16 cellular contexts compared by ENCODE assay signal in genomic region chr3:140954576-140954975, GRCh38.
"Had no signal": no experiment of that assay in that cellular context is flagged by ENCODE, and none has a peak within 500 bp of the region (broad histone marks: within the 10 kb centered on the region; RNA-seq: fewer than 3 reads in every experiment).

No MANE protein-coding gene starts in this region.

- H3K4me3 Mint-ChIP-seq: activated naive CD8-positive, alpha-beta T cell treated with anti-CD3 and anti-CD28 coated beads, Interleukin-2, amount 50 U/mL, for 24 hours; stimulated activated effector memory CD8-positive, alpha-beta T cell treated with anti-CD3 and anti-CD28 coated beads, Interleukin-12 subunit alpha, Interleukin-12 subunit beta, amount 100 ng/mL, for 72 hours; T-helper 2 cell treated with Interferon-gamma antibody and Interleukin-4, amounts not matched to agents 5 μg/mL and 100 μg/mL, for 36 hours had no signal

- H3K9me3 ChIP-seq: thoracic aorta had no signal

- H3K27me3 Mint-ChIP-seq: activated naive CD8-positive, alpha-beta T cell treated with anti-CD3 and anti-CD28 coated beads, Interleukin-2, amount 50 U/mL, for 24 hours had no signal

- DNase-seq: activated CD4-positive, alpha-beta T cell treated with anti-CD3 and anti-CD28 coated beads, Interleukin-2, amount 50 U/mL, for 1 hour; activated CD4-positive, CD25-positive, alpha-beta regulatory T cell; activated CD8-positive, alpha-beta memory T cell treated with anti-CD3 and anti-CD28 coated beads for 24 hours; activated gamma-delta T cell treated with Interleukin-2 at 50 U/mL for 16 hours; activated naive CD8-positive, alpha-beta T cell treated with anti-CD3 and anti-CD28 coated beads, Interleukin-2, amount 50 U/mL, for 24 hours; aorta; cerebellar nuclear complex; effector CD8-positive, alpha-beta T cell; foreskin fibroblast; head of caudate nucleus; mesendoderm; stimulated activated CD4-positive, alpha-beta T cell treated with anti-CD3 and anti-CD28 coated beads, Interleukin-12 subunit alpha, Interleukin-12 subunit beta, amount 100 ng/mL, for 4 hours; stimulated activated CD4-positive, alpha-beta T cell treated with anti-CD3 and anti-CD28 coated beads, Interleukin-2, amount 100 ng/mL, for 24 hours had no signal

- H3K27ac Mint-ChIP-seq: activated naive CD8-positive, alpha-beta T cell treated with anti-CD3 and anti-CD28 coated beads, Interleukin-2, amount 50 U/mL, for 24 hours; stimulated activated effector memory CD8-positive, alpha-beta T cell treated with anti-CD3 and anti-CD28 coated beads, Interleukin-12 subunit alpha, Interleukin-12 subunit beta, amount 100 ng/mL, for 72 hours; T-helper 2 cell treated with Interferon-gamma antibody and Interleukin-4, amounts not matched to agents 5 μg/mL and 100 μg/mL, for 36 hours had no signal

- H3K9me3 Mint-ChIP-seq: activated naive CD8-positive, alpha-beta T cell treated with anti-CD3 and anti-CD28 coated beads, Interleukin-2, amount 50 U/mL, for 24 hours; stimulated activated effector memory CD8-positive, alpha-beta T cell treated with anti-CD3 and anti-CD28 coated beads, Interleukin-12 subunit alpha, Interleukin-12 subunit beta, amount 100 ng/mL, for 72 hours; T-helper 2 cell treated with Interferon-gamma antibody and Interleukin-4, amounts not matched to agents 5 μg/mL and 100 μg/mL, for 36 hours had no signal

- H3K27ac ChIP-seq: thoracic aorta had no signal

- ATAC-seq: activated naive CD8-positive, alpha-beta T cell treated with anti-CD3 and anti-CD28 coated beads, Interleukin-2, amount 50 U/mL, for 24 hours; stimulated activated effector memory CD8-positive, alpha-beta T cell treated with anti-CD3 and anti-CD28 coated beads, Interleukin-12 subunit alpha, Interleukin-12 subunit beta, amount 100 ng/mL, for 72 hours had no signal

- H3K4me3 ChIP-seq: thoracic aorta had no signal
